ENCODE assay signal across 13 cellular contexts in the genomic region with DNA sequence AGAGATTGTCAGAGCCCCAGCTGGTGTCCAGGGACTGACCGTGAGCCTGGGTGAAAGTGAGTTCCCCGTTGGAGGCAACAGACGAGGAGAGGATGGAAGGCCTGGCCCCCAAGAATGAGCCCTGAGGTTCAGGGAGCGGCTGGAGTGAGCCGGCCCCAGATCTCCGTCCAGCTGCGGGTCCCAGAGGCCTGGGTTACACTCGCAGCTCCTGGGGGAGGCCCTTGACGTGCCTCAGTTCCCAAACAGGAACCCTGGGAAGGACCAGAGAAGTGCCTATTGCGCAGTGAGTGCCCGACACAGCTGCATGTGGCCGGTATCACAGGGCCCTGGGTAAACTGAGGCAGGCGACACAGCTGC. TPM values are rescaled to one million over a fixed set of nuclear protein-coding genes. Genes with fewer than 3 reads are reported as not detected.
DNase-seq lines count a peak whose midpoint lies in the region; ATAC-seq and TF ChIP-seq lines count a peak whose summit lies in the region.
"Had no signal": no experiment of that assay in that cellular context is flagged by ENCODE, and none has a peak within 500 bp of the region (broad histone marks: within the 10 kb centered on the region; RNA-seq: fewer than 3 reads in every experiment).

No MANE protein-coding gene starts in this region.

- H3K4me3 ChIP-seq in ACC112 (ENCODE audit: low read depth, low read length): peak overlapping the region; percentile 44; the same call in 1 of the 2 replicates
- H3K4me3 ChIP-seq in WERI-Rb-1 (ENCODE audit: low read depth, low read length): no peak overlapping the region
- H3K4me3 ChIP-seq in fibroblast of villous mesenchyme (ENCODE audit: low read depth, low read length): peak overlapping the region; percentile 36
- peak overlapping the region in 3 of 4 donors; percentile 3 to 30 (median 16) for H3K4me3 ChIP-seq in sigmoid colon

- H3K4me1 ChIP-seq in ACC112 (ENCODE audit: control insufficient read depth, insufficient read depth, low read length, unreplicated experiment): peaks cover 4% of the 10 kb centered on the region
- H3K4me1 ChIP-seq in sigmoid colon: peaks cover 0 to 45% (median 32%) of the 10 kb centered on the region in 4 donors

- WGBS in sigmoid colon, 2 donors: 28 to 48% methylated on average over 13 of the region's 13 CpGs

- H2AFZ ChIP-seq in ACC112 (ENCODE audit: low read length, unreplicated experiment): no peak overlapping the region

- no peak for ATAC-seq in GM19463 (IDR thresholded peaks at IDR 0.05; ENCODE audit: unreplicated experiment)
- ATAC-seq in HG03108 (IDR thresholded peaks at IDR 0.05; ENCODE audit: unreplicated experiment): no peak
- ATAC-seq: activated CD4-positive, alpha-beta T cell treated with anti-CD3 and anti-CD28 coated beads for 36 hours; T-cell had no signal

- H3K27ac ChIP-seq in ACC112 (ENCODE audit: low read depth, low read length): peak overlapping the region; percentile 81
- peak overlapping the region; percentile 39; the same call in 1 of the 2 replicates for H3K27ac ChIP-seq in WERI-Rb-1
- peak overlapping the region; percentile 77 to 83 (median 79) for H3K27ac ChIP-seq in sigmoid colon

- H3K36me3 ChIP-seq in ACC112 (ENCODE audit: insufficient read depth, low read length) (no peaks in the 10 kb centered on the region), WERI-Rb-1 (no peaks in the 10 kb centered on the region), sigmoid colon (no peaks in the 10 kb centered on the region)

- TF ChIP-seq CTCF in WERI-Rb-1 (IDR thresholded peaks at IDR 0.05; ENCODE audit: low read depth, low read length): no peak
- TF ChIP-seq CTCF in fibroblast of villous mesenchyme (IDR thresholded peaks at IDR 0.05; ENCODE audit: insufficient read depth, low read depth, low read length): no peak
- no peak for TF ChIP-seq CTCF in sigmoid colon (IDR thresholded peaks at IDR 0.05)

- DNase-seq in WERI-Rb-1: no peak
- DNase-seq in fibroblast of villous mesenchyme (ENCODE audit: low read depth): no peak
- no peak for DNase-seq in sigmoid colon
- DNase-seq in mucosa of gallbladder (ENCODE audit: low spot score): no peak
- no peak for DNase-seq in NCI-H1436 treated with DMSO at 0.1 percent for 48 hours (lab: John Stamatoyannopoulos, UW)
- DNase-seq: T-cell had no signal

- TF ChIP-seq POLR2A in sigmoid colon (IDR thresholded peaks at IDR 0.05): no peak

- H3K9me3 ChIP-seq in WERI-Rb-1 (ENCODE audit: severe bottlenecking): no peaks in the 10 kb centered on the region
- no peaks in the 10 kb centered on the region for H3K9me3 ChIP-seq in sigmoid colon

- H3K27me3 ChIP-seq in ACC112 (ENCODE audit: insufficient read depth, low read length): peaks cover 10% of the 10 kb centered on the region; the same call in 1 of the 2 replicates
- no peaks in the 10 kb centered on the region for H3K27me3 ChIP-seq in WERI-Rb-1 (ENCODE audit: insufficient read depth, low read depth, severe bottlenecking)
- H3K27me3 ChIP-seq in sigmoid colon: peaks cover 15 to 69% (median 36%) of the 10 kb centered on the region in 3 donors

- no peaks in the 10 kb centered on the region for H3K79me2 ChIP-seq in ACC112 (ENCODE audit: control insufficient read depth, insufficient read depth, low read length, unreplicated experiment)

- TF ChIP-seq EP300 in sigmoid colon (IDR thresholded peaks at IDR 0.05): no peak

- intact Hi-C loops in sigmoid colon (cut with DNase I): loop anchor here (5.0 kb wide), 1 partner anchor 54 kb away; a partner anchor contains a TSS

RNA-seq across cellular contexts. Expression of a gene that starts 1.1 kb away (rescaled TPM):
- total RNA-seq in fibroblast of villous mesenchyme (not detected in 2 replicates), sigmoid colon (1 to 10 TPM in 3 of 4 donors, not detected in 1; 1.4 to 3.6 (median 2.3) TPM), mucosa of gallbladder (not detected)
- polyA plus RNA-seq in sigmoid colon: under 1 TPM in 1 of 3 donors, not detected in 2; 0.64 TPM
- total RNA-seq: activated CD4-positive, alpha-beta T cell treated with anti-CD3 and anti-CD28 coated beads for 36 hours; M059J; mesothelial cell of epicardium had no signal
- polyA plus RNA-seq: aorta had no signal

RNA-seq across cellular contexts. Expression of a gene that starts 8.5 kb away (rescaled TPM):
- total RNA-seq in fibroblast of villous mesenchyme (3.9 TPM in 2 replicates), sigmoid colon (100 to 1,000 TPM; 131 to 830 (median 457) TPM), mucosa of gallbladder (133 TPM)
- polyA plus RNA-seq in sigmoid colon: 100 to 1,000 TPM in 2 of 3 donors, 10 to 100 TPM in 1; 29.1 to 329 (median 101) TPM

RNA-seq across cellular contexts. Expression of a gene that starts 10.2 kb away (rescaled TPM):
- total RNA-seq in fibroblast of villous mesenchyme: not detected in 2 replicates
- not detected for total RNA-seq in sigmoid colon
- not detected for polyA plus RNA-seq in sigmoid colon
- not detected for total RNA-seq in mucosa of gallbladder
- total RNA-seq: activated CD4-positive, alpha-beta T cell treated with anti-CD3 and anti-CD28 coated beads for 36 hours; aorta; M059J; mesothelial cell of epicardium had no signal
- polyA plus RNA-seq: aorta had no signal

RNA-seq across cellular contexts. Expression of a gene that starts 23.3 kb away (rescaled TPM):
- total RNA-seq in fibroblast of villous mesenchyme (not detected in 2 replicates), sigmoid colon (1 to 10 TPM in 1 of 4 donors, under 1 TPM in 1, not detected in 2; 0.36 to 1.1 TPM), mucosa of gallbladder (not detected)
- under 1 TPM in 1 of 3 donors, not detected in 2; 0.03 TPM for polyA plus RNA-seq in sigmoid colon
- total RNA-seq: activated CD4-positive, alpha-beta T cell treated with anti-CD3 and anti-CD28 coated beads for 36 hours; M059J had no signal

RNA-seq across cellular contexts. Expression of a gene that starts 29.2 kb away (rescaled TPM):
- total RNA-seq in fibroblast of villous mesenchyme: under 0.01 and 0.86 TPM in 2 replicates
- not detected for total RNA-seq in sigmoid colon
- under 1 TPM in 1 of 3 donors, not detected in 2; 0.07 TPM for polyA plus RNA-seq in sigmoid colon
- 0.20 TPM for total RNA-seq in mucosa of gallbladder
- total RNA-seq: activated CD4-positive, alpha-beta T cell treated with anti-CD3 and anti-CD28 coated beads for 36 hours; aorta had no signal
- polyA plus RNA-seq: aorta had no signal

Comparison
In these comparisons a context has a peak if more than half of its experiments do, and no peak if none do; other contexts are left out.
1. RNA of a gene that starts 8.5 kb away (total RNA-seq): 131 to 830 TPM in sigmoid colon and 133 TPM in mucosa of gallbladder (single experiment); 3.9 TPM in fibroblast of villous mesenchyme; every median in the first group is over 10 times any median in the second.
2. Peak in every context shown above with its lines, with median percentiles within 50 percentile points of each other: H3K27ac ChIP-seq.